ENCODE assay signal across 1 cellular context in the genomic region with DNA sequence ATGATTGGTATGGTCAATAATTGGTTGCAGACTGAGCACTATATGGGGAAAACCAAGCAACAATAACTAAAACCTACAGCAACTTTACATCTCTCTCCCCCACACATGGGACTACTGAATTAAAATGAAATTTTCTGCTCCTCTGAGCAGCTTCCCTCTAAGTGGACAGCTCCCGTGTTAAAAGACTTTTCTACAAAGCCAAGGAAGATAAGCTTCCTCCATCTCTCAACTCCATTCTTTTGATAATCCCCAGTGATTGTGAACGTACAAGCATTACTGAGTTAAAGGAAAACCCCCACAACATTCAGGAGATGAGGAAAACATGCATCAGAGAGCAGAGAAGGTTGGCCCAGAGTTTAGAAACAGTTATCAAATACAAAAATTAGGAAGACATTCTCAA.
A peak's percentile ranks its signal among the peaks of the same experiment; 100 is the strongest.
TF ChIP-seq lines count a peak whose summit lies in the region.

No MANE protein-coding gene starts in this region.

TF ChIP-seq in SK-N-SH, 30 proteins besides CTCF, POLR2A, EP300 and RAD21 (continued from another document):
- TF ChIP-seq, protein P1, sequence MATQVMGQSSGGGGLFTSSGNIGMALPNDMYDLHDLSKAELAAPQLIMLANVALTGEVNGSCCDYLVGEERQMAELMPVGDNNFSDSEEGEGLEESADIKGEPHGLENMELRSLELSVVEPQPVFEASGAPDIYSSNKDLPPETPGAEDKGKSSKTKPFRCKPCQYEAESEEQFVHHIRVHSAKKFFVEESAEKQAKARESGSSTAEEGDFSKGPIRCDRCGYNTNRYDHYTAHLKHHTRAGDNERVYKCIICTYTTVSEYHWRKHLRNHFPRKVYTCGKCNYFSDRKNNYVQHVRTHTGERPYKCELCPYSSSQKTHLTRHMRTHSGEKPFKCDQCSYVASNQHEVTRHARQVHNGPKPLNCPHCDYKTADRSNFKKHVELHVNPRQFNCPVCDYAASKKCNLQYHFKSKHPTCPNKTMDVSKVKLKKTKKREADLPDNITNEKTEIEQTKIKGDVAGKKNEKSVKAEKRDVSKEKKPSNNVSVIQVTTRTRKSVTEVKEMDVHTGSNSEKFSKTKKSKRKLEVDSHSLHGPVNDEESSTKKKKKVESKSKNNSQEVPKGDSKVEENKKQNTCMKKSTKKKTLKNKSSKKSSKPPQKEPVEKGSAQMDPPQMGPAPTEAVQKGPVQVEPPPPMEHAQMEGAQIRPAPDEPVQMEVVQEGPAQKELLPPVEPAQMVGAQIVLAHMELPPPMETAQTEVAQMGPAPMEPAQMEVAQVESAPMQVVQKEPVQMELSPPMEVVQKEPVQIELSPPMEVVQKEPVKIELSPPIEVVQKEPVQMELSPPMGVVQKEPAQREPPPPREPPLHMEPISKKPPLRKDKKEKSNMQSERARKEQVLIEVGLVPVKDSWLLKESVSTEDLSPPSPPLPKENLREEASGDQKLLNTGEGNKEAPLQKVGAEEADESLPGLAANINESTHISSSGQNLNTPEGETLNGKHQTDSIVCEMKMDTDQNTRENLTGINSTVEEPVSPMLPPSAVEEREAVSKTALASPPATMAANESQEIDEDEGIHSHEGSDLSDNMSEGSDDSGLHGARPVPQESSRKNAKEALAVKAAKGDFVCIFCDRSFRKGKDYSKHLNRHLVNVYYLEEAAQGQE (IDR thresholded peaks at IDR 0.05; ENCODE audit: low read depth, low read length): peak; percentile 60; the same call in 1 of the 2 replicates
